ENCODE assay signal across 16 cellular contexts in the genomic region with DNA sequence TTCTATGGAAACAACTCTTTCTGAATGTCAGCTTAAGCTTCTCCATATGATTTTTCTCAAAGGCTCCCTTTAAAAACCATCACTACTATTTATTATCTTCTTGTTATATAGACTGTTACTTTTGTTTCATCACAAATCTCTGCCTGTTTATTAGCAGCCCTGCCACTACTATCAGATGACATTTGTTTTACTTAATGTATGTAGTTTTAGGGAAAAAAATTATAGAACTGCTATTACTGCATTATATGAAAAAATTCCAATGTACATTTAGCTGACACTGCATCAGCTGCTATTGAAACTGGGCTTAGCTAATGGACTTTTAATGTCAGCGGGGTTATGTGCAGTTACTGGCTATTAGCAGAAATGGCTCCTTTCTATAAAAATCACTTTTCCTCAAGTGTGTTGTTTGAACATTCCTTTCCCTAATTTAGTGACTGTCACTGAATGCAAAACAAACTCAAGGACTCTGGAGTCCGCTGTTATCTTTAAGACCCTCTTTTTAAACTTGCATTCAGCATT. TPM values are rescaled to one million over a fixed set of nuclear protein-coding genes. Genes with fewer than 3 reads are reported as not detected.
A peak's percentile ranks its signal among the peaks of the same experiment; 100 is the strongest.
DNase-seq lines count a peak whose midpoint lies in the region; ATAC-seq and TF ChIP-seq lines count a peak whose summit lies in the region.
"Had no signal": no experiment of that assay in that cellular context is flagged by ENCODE, and none has a peak within 500 bp of the region (broad histone marks: within the 10 kb centered on the region; RNA-seq: fewer than 3 reads in every experiment).

No MANE protein-coding gene starts in this region.

- H3K4me1 ChIP-seq in HEK293 (ENCODE audit: control insufficient read depth, insufficient read depth, low read length) = peaks cover 28% of the 10 kb centered on the region
- no peaks in the 10 kb centered on the region for H3K4me1 ChIP-seq in lower lobe of right lung
- no peaks in the 10 kb centered on the region for H3K4me1 ChIP-seq in spleen

- ATAC-seq in lower lobe of right lung (no peak), GM19452 (IDR thresholded peaks at IDR 0.05; ENCODE audit: unreplicated experiment) (no peak), GM19324 (IDR thresholded peaks at IDR 0.05; ENCODE audit: low FRiP score, unreplicated experiment) (no peak)

- POLR2A ChIA-PET in HEK293 (lab: Yijun Ruan, JAX) = interaction anchor here (0.9 kb wide), 1 partner anchor 11 kb away, joined by 4 read pairs; the partner anchor contains the start of gene UNC5C

- 73 to 85% (median 82%) methylated on average over 2 of the region's 2 CpGs for WGBS in spleen, 5 donors

- no peak for TF ChIP-seq POLR2A in spleen (IDR thresholded peaks at IDR 0.05)

- H3K9me3 ChIP-seq in HEK293 (ENCODE audit: control insufficient read depth, insufficient read depth, low read depth, low read length) (no peaks in the 10 kb centered on the region), lower lobe of right lung (no peaks in the 10 kb centered on the region), spleen (no peaks in the 10 kb centered on the region)

- no peak overlapping the region for H3K4me3 ChIP-seq in HEK293 (ENCODE audit: low read depth, low read length)
- peak overlapping the region; percentile 15 for H3K4me3 ChIP-seq in lower lobe of right lung
- no peak overlapping the region for H3K4me3 ChIP-seq in spleen
- H3K4me3 ChIP-seq: PC-9 had no signal

- no peak overlapping the region for H3K27ac ChIP-seq in HEK293 (ENCODE audit: extremely low read depth, low read depth, low read length)
- H3K27ac ChIP-seq in lower lobe of right lung = no peak overlapping the region
- peak overlapping the region in 5 of 8 donors; percentile 6 to 42 (median 26) for H3K27ac ChIP-seq in spleen
- H3K27ac ChIP-seq: PC-9 had no signal

- CTCF ChIA-PET in HEK293 (lab: Yijun Ruan, JAX) = interaction anchor here (1.7 kb wide), 1 partner anchor 11 kb away, joined by 4 read pairs; the partner anchor contains the start of gene UNC5C

- H3K27me3 ChIP-seq in lower lobe of right lung (ENCODE audit: low read depth) = no peaks in the 10 kb centered on the region
- no peaks in the 10 kb centered on the region for H3K27me3 ChIP-seq in spleen (replicated peaks in 1 of 7)

- DNase-seq in NCI-H2227 treated with DMSO at 0.1 percent for 48 hours (lab: John Stamatoyannopoulos, UW) (peak; percentile 38), lower lobe of right lung (no peak), spleen (no peak), KBM-7 (no peak), hepatic stellate cell (ENCODE audit: low spot score) (no peak)
- DNase-seq: CD8-positive, alpha-beta memory T cell; H9; KG1; NCI-H1092; NCI-H446; PC-9 had no signal

- no peaks in the 10 kb centered on the region for H3K36me3 ChIP-seq in HEK293 (ENCODE audit: control insufficient read depth in 2 of 2, insufficient read depth in 1 of 2, low read length in 2 of 2)
- H3K36me3 ChIP-seq in lower lobe of right lung = no peaks in the 10 kb centered on the region
- H3K36me3 ChIP-seq in spleen = no peaks in the 10 kb centered on the region

- in situ Hi-C loops in KBM-7 (cut with MboI; ENCODE audit: low pct_unique_long_range_greater_than_20kb, low sequenced_read_pairs) = no loop called here

- TF ChIP-seq CTCF in HEK293 (tag by site-specific recombination; IDR thresholded peaks at IDR 0.05) (no peak), lower lobe of right lung (IDR thresholded peaks at IDR 0.05) (no peak), spleen (IDR thresholded peaks at IDR 0.05 in 8 of 11, conservative IDR thresholded peaks at IDR 0.05 in 3 of 11) (no peak)

- intact Hi-C loops in lower lobe of right lung (cut with DNase I) (no loop called here), spleen (cut with DNase I; ENCODE audit: low total_unique reads) (no loop called here)

TF ChIP-seq in HEK293, 187 proteins besides CTCF, POLR2A, EP300 and RAD21:
- TF ChIP-seq ZNF561 (tag by site-specific recombination; IDR thresholded peaks at IDR 0.05; ENCODE audit: borderline replicate concordance) (peak; percentile 41; the same call in 1 of the 2 replicates), ZBTB1 (tag by site-specific recombination; IDR thresholded peaks at IDR 0.05) (no peak), FEZF1 (tag by site-specific recombination; IDR thresholded peaks at IDR 0.05) (peak; percentile 44; the same call in 1 of the 2 replicates), ZNF214 (tag by site-specific recombination; IDR thresholded peaks at IDR 0.05; ENCODE audit: borderline replicate concordance) (no peak)
- TF ChIP-seq, protein P1, sequence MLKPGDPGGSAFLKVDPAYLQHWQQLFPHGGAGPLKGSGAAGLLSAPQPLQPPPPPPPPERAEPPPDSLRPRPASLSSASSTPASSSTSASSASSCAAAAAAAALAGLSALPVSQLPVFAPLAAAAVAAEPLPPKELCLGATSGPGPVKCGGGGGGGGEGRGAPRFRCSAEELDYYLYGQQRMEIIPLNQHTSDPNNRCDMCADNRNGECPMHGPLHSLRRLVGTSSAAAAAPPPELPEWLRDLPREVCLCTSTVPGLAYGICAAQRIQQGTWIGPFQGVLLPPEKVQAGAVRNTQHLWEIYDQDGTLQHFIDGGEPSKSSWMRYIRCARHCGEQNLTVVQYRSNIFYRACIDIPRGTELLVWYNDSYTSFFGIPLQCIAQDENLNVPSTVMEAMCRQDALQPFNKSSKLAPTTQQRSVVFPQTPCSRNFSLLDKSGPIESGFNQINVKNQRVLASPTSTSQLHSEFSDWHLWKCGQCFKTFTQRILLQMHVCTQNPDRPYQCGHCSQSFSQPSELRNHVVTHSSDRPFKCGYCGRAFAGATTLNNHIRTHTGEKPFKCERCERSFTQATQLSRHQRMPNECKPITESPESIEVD (tag by site-specific recombination; IDR thresholded peaks at IDR 0.05) = peak; percentile 89
TF ChIP-seq in HEK293: peak in this region for 3.

RNA-seq across cellular contexts. Expression of gene UNC5C, which starts 10.7 kb away (rescaled TPM):
- 5.1 TPM for total RNA-seq in lower lobe of right lung
- total RNA-seq in spleen = 10 to 100 TPM in 4 of 7 donors, 1 to 10 TPM in 3; 7.5 to 15.7 (median 13.1) TPM
- under 1 TPM; 0.43 to 0.80 (median 0.61) TPM for polyA plus RNA-seq in spleen
- total RNA-seq: CD8-positive, alpha-beta memory T cell; H9; MCF 10A; PC-9 had no signal
- polyA plus RNA-seq: BJ; CD8-positive, alpha-beta memory T cell had no signal

Comparison
In these comparisons a context has a peak if more than half of its experiments do, and no peak if none do; other contexts are left out.
1. H3K27ac ChIP-seq: peak in spleen (5 of 8); none in HEK293 (single experiment) and lower lobe of right lung (single experiment).